ENCODE assay signal across 8 cellular contexts in the genomic region with DNA sequence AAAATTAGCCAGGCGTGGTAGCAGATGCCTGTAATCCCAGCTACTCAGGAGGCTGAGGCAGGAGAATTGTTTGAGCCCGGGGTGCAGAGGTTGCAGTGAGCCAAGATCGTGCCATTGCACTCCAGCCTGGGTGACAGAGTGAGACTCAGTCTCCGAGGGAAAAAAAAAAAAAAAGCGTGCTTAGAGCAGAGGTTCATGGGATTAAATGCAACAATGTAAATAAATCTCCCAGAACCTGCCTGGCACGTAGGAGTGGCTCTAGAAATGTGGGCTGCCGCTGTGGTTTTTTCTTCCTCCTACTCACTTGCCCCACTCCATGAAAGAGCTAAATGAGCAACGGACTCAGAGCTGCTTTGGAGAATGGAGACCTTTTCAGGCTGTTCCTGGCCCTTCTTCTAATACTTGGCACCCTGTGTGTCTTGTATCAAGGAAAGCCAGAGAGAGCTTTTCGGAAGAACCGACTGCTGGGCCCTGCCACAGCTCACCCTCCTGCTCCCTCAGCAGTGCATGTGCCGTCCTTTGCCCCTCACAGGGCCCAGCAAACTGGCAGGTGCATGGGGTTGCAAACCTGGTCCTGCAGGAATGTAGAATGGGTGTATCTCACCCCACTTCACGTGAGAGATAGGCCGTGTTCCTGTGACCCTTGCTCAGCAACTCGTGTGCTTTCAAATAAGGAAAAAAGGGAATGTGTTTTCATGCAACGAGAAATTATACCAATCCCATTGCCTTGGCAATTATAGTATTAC. TPM values are rescaled to one million over a fixed set of nuclear protein-coding genes. Genes with fewer than 3 reads are reported as not detected.
DNase-seq lines count a peak whose midpoint lies in the region; ATAC-seq and TF ChIP-seq lines count a peak whose summit lies in the region.

No MANE protein-coding gene starts in this region.

- no peaks in the 10 kb centered on the region for H3K36me3 Mint-ChIP-seq in activated T-helper 17 cell treated with anti-CD3 and anti-CD28 coated beads, Interleukin-2, amount 50 U/mL, for 72 hours (ENCODE audit: low read depth)
- H3K36me3 Mint-ChIP-seq in natural killer cell, result no peaks in the 10 kb centered on the region

- H3K4me3 ChIP-seq in tibial nerve, result no peak overlapping the region

- 79 to 83% methylated on average over 15 of the region's 15 CpGs for WGBS in tibial nerve, 2 donors

- H3K9me3 ChIP-seq in tibial nerve, result no peaks in the 10 kb centered on the region

- H3K36me3 ChIP-seq in tibial nerve, result no peaks in the 10 kb centered on the region

- TF ChIP-seq CTCF in natural killer cell (IDR thresholded peaks at IDR 0.05) (no peak), tibial nerve (IDR thresholded peaks at IDR 0.05) (no peak)

- no peaks in the 10 kb centered on the region for H3K9me3 Mint-ChIP-seq in activated T-helper 17 cell treated with anti-CD3 and anti-CD28 coated beads, Interleukin-2, amount 50 U/mL, for 72 hours
- no peaks in the 10 kb centered on the region for H3K9me3 Mint-ChIP-seq in natural killer cell

- peak overlapping the region in 1 of 4 donors; percentile 57 for H3K27ac ChIP-seq in tibial nerve

- H3K27me3 ChIP-seq in tibial nerve, result no peaks in the 10 kb centered on the region

- H3K4me1 ChIP-seq in tibial nerve, result peaks cover 0 to 17% (median 0%) of the 10 kb centered on the region in 4 donors

- no peak for TF ChIP-seq POLR2A in tibial nerve (IDR thresholded peaks at IDR 0.05)

- peak overlapping the region; percentile 70 for H3K27ac Mint-ChIP-seq in activated T-helper 17 cell treated with anti-CD3 and anti-CD28 coated beads, Interleukin-2, amount 50 U/mL, for 72 hours
- H3K27ac Mint-ChIP-seq in natural killer cell, result peak overlapping the region; percentile 53 to 84

- intact Hi-C loops in natural killer cell (cut with micrococcal nuclease), result loop anchor here (1.0 to 5.0 kb wide), 2 partner anchors 11 to 62 kb away; no protein-coding TSS in a partner anchor

- no peaks in the 10 kb centered on the region for H3K27me3 Mint-ChIP-seq in activated T-helper 17 cell treated with anti-CD3 and anti-CD28 coated beads, Interleukin-2, amount 50 U/mL, for 72 hours
- H3K27me3 Mint-ChIP-seq in natural killer cell (ENCODE audit: low read depth in 2 of 2), result peaks cover 21 to 30% of the 10 kb centered on the region in 2 donors

- H3K4me3 Mint-ChIP-seq in activated T-helper 17 cell treated with anti-CD3 and anti-CD28 coated beads, Interleukin-2, amount 50 U/mL, for 72 hours, result peak overlapping the region; percentile 76
- H3K4me3 Mint-ChIP-seq in natural killer cell, result peak overlapping the region; percentile 84

- ATAC-seq in activated T-helper 17 cell treated with anti-CD3 and anti-CD28 coated beads, Interleukin-2, amount 50 U/mL, for 72 hours (replicated peaks), result peak; percentile 63
- ATAC-seq in natural killer cell, result peak; percentile 22 to 28 (median 25)

- no peak for TF ChIP-seq EP300 in tibial nerve (IDR thresholded peaks at IDR 0.05)

- DNase-seq in DMS53 treated with DMSO at 0.1 percent for 48 hours (lab: John Stamatoyannopoulos, UW; ENCODE audit: unreplicated experiment) (peak; percentile 71), NCI-H187 (lab: John Stamatoyannopoulos, UW) (peak; percentile 15 to 21), natural killer cell (no peak), tibial nerve (ENCODE audit: low spot score in 2 of 2) (no peak), islet precursor cell (no peak), NCI-H2107 treated with DMSO at 0.1 percent for 48 hours (lab: John Stamatoyannopoulos, UW; ENCODE audit: unreplicated experiment) (no peak)
- DNase-seq in effector CD8-positive, alpha-beta T cell (lab: John Stamatoyannopoulos, UW), result no peak

- H3K4me1 Mint-ChIP-seq in activated T-helper 17 cell treated with anti-CD3 and anti-CD28 coated beads, Interleukin-2, amount 50 U/mL, for 72 hours, result peaks cover 39% of the 10 kb centered on the region
- peaks cover 17 to 20% of the 10 kb centered on the region in 2 donors for H3K4me1 Mint-ChIP-seq in natural killer cell

RNA-seq across cellular contexts. Expression of gene LDHD, which starts 52.0 kb away (rescaled TPM):
- under 1 TPM; 0.11 to 0.48 TPM for total RNA-seq in activated T-helper 17 cell treated with anti-CD3 and anti-CD28 coated beads, Interleukin-2, amount 50 U/mL, for 72 hours
- total RNA-seq in natural killer cell (1 to 10 TPM in 1 of 3 donors, under 1 TPM in 1, not detected in 1; 0.12 to 1.3 TPM), tibial nerve (10 to 100 TPM; 20.1 to 48.7 (median 27.7) TPM)

Comparison
In these comparisons a context has a peak if more than half of its experiments do, and no peak if none do; other contexts are left out.
1. DNase-seq: peak in DMS53 treated with DMSO at 0.1 percent for 48 hours (single experiment) and NCI-H187 (2 of 2); none in natural killer cell (single experiment), tibial nerve (0 of 2), islet precursor cell (single experiment), NCI-H2107 treated with DMSO at 0.1 percent for 48 hours (single experiment) and effector CD8-positive, alpha-beta T cell (single experiment).
2. RNA of gene LDHD, which starts 52.0 kb away (total RNA-seq): 20.1 to 48.7 TPM in tibial nerve; 0.11 to 0.48 TPM in activated T-helper 17 cell treated with anti-CD3 and anti-CD28 coated beads, Interleukin-2, amount 50 U/mL, for 72 hours and 0.12 to 1.3 TPM in natural killer cell; every median in the first group is over 4 times any median in the second.